Comparison of ENCODE assay signal across 1 cellular context in genomic region chr2:144935736-144936135, GRCh38.
TF ChIP-seq lines count a peak whose summit lies in the region.

No MANE protein-coding gene starts in this region.

TF ChIP-seq in K562, 482 proteins besides CTCF, POLR2A, EP300 and RAD21 (continued from another document):
- TF ChIP-seq MEF2D (tag; conservative IDR thresholded peaks at IDR 0.05; ENCODE audit: low read depth) = peak; percentile 61; the same call in 1 of the 2 replicates
